ENCODE assay signal across 19 cellular contexts in genomic region chrX:122517781-122518180, GRCh38.
"Had no signal": no experiment of that assay in that cellular context is flagged by ENCODE, and none has a peak within 500 bp of the region (broad histone marks: within the 10 kb centered on the region; RNA-seq: fewer than 3 reads in every experiment).

No MANE protein-coding gene starts in this region.

- H3K27me3 ChIP-seq: body of pancreas, gastrocnemius medialis, right atrium auricular region, tibial artery, vagina had no signal

- H3K36me3 ChIP-seq: gastrocnemius medialis, right atrium auricular region, tibial artery, vagina had no signal

- ATAC-seq: activated CD8-positive, alpha-beta T cell treated with anti-CD3 and anti-CD28 coated beads, Interleukin-2, amount 10 ng/mL, durations not matched to agents 7 days and 5 days; activated naive CD8-positive, alpha-beta T cell treated with anti-CD3 and anti-CD28 coated beads, Interleukin-2, amount 50 U/mL, for 24 hours; body of pancreas; effector memory CD8-positive, alpha-beta T cell; gastrocnemius medialis; stimulated activated effector memory CD8-positive, alpha-beta T cell treated with anti-CD3 and anti-CD28 coated beads, Interleukin-12 subunit alpha, Interleukin-12 subunit beta, amount 100 ng/mL, for 72 hours had no signal

- H3K27me3 Mint-ChIP-seq: activated naive CD8-positive, alpha-beta T cell treated with anti-CD3 and anti-CD28 coated beads, Interleukin-2, amount 50 U/mL, for 24 hours; central memory CD8-positive, alpha-beta T cell; dendritic cell treated with granulocyte-macrophage colony-stimulating factor and Interleukin-4, amounts not matched to agents 40 ng/mL and 50 ng/mL, for 4 days; effector memory CD8-positive, alpha-beta T cell; naive B cell had no signal

- H3K4me1 ChIP-seq: body of pancreas, gastrocnemius medialis, parathyroid adenoma, right atrium auricular region, tibial artery, vagina had no signal

- H2AFZ ChIP-seq: parathyroid adenoma had no signal

- H3K79me2 ChIP-seq: parathyroid adenoma had no signal

- H3K4me3 ChIP-seq: body of pancreas, gastrocnemius medialis, right atrium auricular region, tibial artery, vagina had no signal

- H3K4me1 Mint-ChIP-seq: activated naive CD8-positive, alpha-beta T cell treated with anti-CD3 and anti-CD28 coated beads, Interleukin-2, amount 50 U/mL, for 24 hours; central memory CD8-positive, alpha-beta T cell; naive B cell; stimulated activated effector memory CD8-positive, alpha-beta T cell treated with anti-CD3 and anti-CD28 coated beads, Interleukin-12 subunit alpha, Interleukin-12 subunit beta, amount 100 ng/mL, for 72 hours had no signal

- H3K9me3 Mint-ChIP-seq: activated naive CD8-positive, alpha-beta T cell treated with anti-CD3 and anti-CD28 coated beads, Interleukin-2, amount 50 U/mL, for 24 hours; effector memory CD8-positive, alpha-beta T cell had no signal

- H3K27ac ChIP-seq: body of pancreas, gastrocnemius medialis, parathyroid adenoma, right atrium auricular region, tibial artery, vagina had no signal

- H3K36me3 Mint-ChIP-seq: naive B cell; stimulated activated effector memory CD8-positive, alpha-beta T cell treated with anti-CD3 and anti-CD28 coated beads, Interleukin-12 subunit alpha, Interleukin-12 subunit beta, amount 100 ng/mL, for 72 hours had no signal

- H3K27ac Mint-ChIP-seq: activated CD8-positive, alpha-beta T cell treated with anti-CD3 and anti-CD28 coated beads, Interleukin-2, amount 10 ng/mL, durations not matched to agents 7 days and 5 days; activated naive CD8-positive, alpha-beta T cell treated with anti-CD3 and anti-CD28 coated beads, Interleukin-2, amount 50 U/mL, for 24 hours; activated T-helper 1 cell treated with anti-CD3 and anti-CD28 coated beads, Interleukin-12 subunit alpha, Interleukin-12 subunit beta, Interleukin-2, Interleukin-4 antibody, amounts not matched to agents 30 ng/mL and 10 ng/mL and 1 ng/mL, durations not matched to agents 14 hours and 24 hours and 36 hours; dendritic cell treated with granulocyte-macrophage colony-stimulating factor and Interleukin-4, amounts not matched to agents 40 ng/mL and 50 ng/mL, for 4 days; effector memory CD8-positive, alpha-beta T cell; naive B cell; stimulated activated effector memory CD8-positive, alpha-beta T cell treated with anti-CD3 and anti-CD28 coated beads, Interleukin-12 subunit alpha, Interleukin-12 subunit beta, amount 100 ng/mL, for 72 hours had no signal

- H3K9me3 ChIP-seq: body of pancreas, gastrocnemius medialis, right atrium auricular region, tibial artery, vagina had no signal

- H3K4me3 Mint-ChIP-seq: activated CD8-positive, alpha-beta T cell treated with anti-CD3 and anti-CD28 coated beads, Interleukin-2, amount 10 ng/mL, durations not matched to agents 7 days and 5 days; activated naive CD8-positive, alpha-beta T cell treated with anti-CD3 and anti-CD28 coated beads, Interleukin-2, amount 50 U/mL, for 24 hours; activated T-helper 1 cell treated with anti-CD3 and anti-CD28 coated beads, Interleukin-12 subunit alpha, Interleukin-12 subunit beta, Interleukin-2, Interleukin-4 antibody, amounts not matched to agents 30 ng/mL and 10 ng/mL and 1 ng/mL, durations not matched to agents 14 hours and 24 hours and 36 hours; central memory CD8-positive, alpha-beta T cell; dendritic cell treated with granulocyte-macrophage colony-stimulating factor and Interleukin-4, amounts not matched to agents 40 ng/mL and 50 ng/mL, for 4 days; effector memory CD8-positive, alpha-beta T cell; naive B cell; stimulated activated effector memory CD8-positive, alpha-beta T cell treated with anti-CD3 and anti-CD28 coated beads, Interleukin-12 subunit alpha, Interleukin-12 subunit beta, amount 100 ng/mL, for 72 hours had no signal

- DNase-seq: activated CD4-positive, alpha-beta T cell treated with anti-CD3 and anti-CD28 coated beads for 4 hours; activated CD8-positive, alpha-beta memory T cell treated with anti-CD3 and anti-CD28 coated beads, Interleukin-2, amount 50 U/mL, for 48 hours; activated CD8-positive, alpha-beta T cell treated with anti-CD3 and anti-CD28 coated beads, Interleukin-2, amount 10 ng/mL, durations not matched to agents 7 days and 5 days; activated naive CD4-positive, alpha-beta T cell; activated naive CD8-positive, alpha-beta T cell treated with anti-CD3 and anti-CD28 coated beads, Interleukin-2, amount 50 U/mL, for 24 hours; body of pancreas; effector memory CD8-positive, alpha-beta T cell; gastrocnemius medialis; kidney; midbrain; naive B cell; tibial artery had no signal

- H3K9ac ChIP-seq: parathyroid adenoma had no signal
